In the genomic region with DNA sequence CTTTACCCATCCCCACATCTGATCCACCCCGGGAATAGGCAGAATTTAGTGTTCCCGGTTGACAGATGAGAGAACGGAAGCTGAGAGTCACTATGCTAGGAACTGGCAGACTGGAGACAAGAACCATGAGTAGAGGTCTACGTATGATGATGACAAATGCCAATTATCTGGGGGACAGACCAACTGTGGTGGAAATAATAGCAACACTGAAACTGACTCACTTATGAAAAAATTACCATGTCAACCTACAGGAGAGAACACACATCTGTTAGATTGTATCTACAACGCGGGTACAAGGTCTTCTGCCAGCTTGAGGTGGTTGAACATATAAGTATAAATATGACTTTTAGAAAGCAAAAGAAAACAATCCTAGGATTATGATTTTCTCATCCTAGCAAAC, we compare ENCODE assay signal across 16 cellular contexts. TPM values are rescaled to one million over a fixed set of nuclear protein-coding genes. Genes with fewer than 3 reads are reported as not detected.
DNase-seq lines count a peak whose midpoint lies in the region; ATAC-seq and TF ChIP-seq lines count a peak whose summit lies in the region.
"Had no signal": no experiment of that assay in that cellular context is flagged by ENCODE, and none has a peak within 500 bp of the region (broad histone marks: within the 10 kb centered on the region; RNA-seq: fewer than 3 reads in every experiment).

No MANE protein-coding gene starts in this region.

- DNase-seq in AG04450 (ENCODE audit: low read depth, low spot score), result no peak
- peak; percentile 92 for DNase-seq in GM23248
- DNase-seq in astrocyte of the hippocampus (ENCODE audit: low read depth, low spot score), result peak; percentile 64
- DNase-seq in left colon, result no peak
- no peak for DNase-seq in left lobe of liver (ENCODE audit: low spot score)
- DNase-seq in NCI-H1417 treated with DMSO at 0.1 percent for 48 hours (lab: John Stamatoyannopoulos, UW), result no peak
- DNase-seq in hippocampal formation (lab: John Stamatoyannopoulos, UW), result no peak
- DNase-seq: activated CD4-positive, alpha-beta T cell treated with anti-CD3 and anti-CD28 coated beads for 1 hour; activated gamma-delta T cell treated with Interleukin-2 at 50 U/mL for 16 hours; CD4-positive, alpha-beta T cell; naive thymus-derived CD8-positive, alpha-beta T cell; NCI-H2227 treated with DMSO at 0.1 percent for 48 hours; T-cell had no signal

- H3K36me3 ChIP-seq in GM23248 (ENCODE audit: low read depth) (peaks cover 78% of the 10 kb centered on the region), muscle layer of colon (ENCODE audit: insufficient read depth, low read length) (peaks cover 83% of the 10 kb centered on the region)

- H3K4me3 ChIP-seq in AG04450 (ENCODE audit: low read depth, low read length), result no peak overlapping the region
- peak overlapping the region; percentile 22 for H3K4me3 ChIP-seq in GM23248
- no peak overlapping the region for H3K4me3 ChIP-seq in muscle layer of colon (ENCODE audit: low read depth in 1 of 2, low read length in 2 of 2)

- peaks cover 63% of the 10 kb centered on the region for H3K4me1 ChIP-seq in GM23248 (ENCODE audit: insufficient read depth)
- peaks cover 13% of the 10 kb centered on the region for H3K4me1 ChIP-seq in muscle layer of colon (ENCODE audit: insufficient read depth, low read length)

- H3K9me3 ChIP-seq in AG04450 (ENCODE audit: control insufficient read depth, insufficient read depth, low read length) (no peaks in the 10 kb centered on the region), GM23248 (ENCODE audit: low read depth) (no peaks in the 10 kb centered on the region), muscle layer of colon (ENCODE audit: low read length) (no peaks in the 10 kb centered on the region)

- H3K27me3 ChIP-seq in AG04450 (ENCODE audit: control insufficient read depth, insufficient read depth, low read length) (no peaks in the 10 kb centered on the region), GM23248 (replicated peaks; ENCODE audit: insufficient read depth) (no peaks in the 10 kb centered on the region), muscle layer of colon (ENCODE audit: control insufficient read depth in 1 of 2, insufficient read depth in 2 of 2, low read length in 2 of 2) (no peaks in the 10 kb centered on the region)

- POLR2A ChIA-PET in AG04450 (lab: Yijun Ruan, JAX), result interaction anchor here (0.6 to 1.5 kb wide), 5 partner anchors 8 to 154 kb away, joined by 3 to 6 read pairs (median 5); no protein-coding TSS in a partner anchor

- peak overlapping the region; percentile 71 for H3K9ac ChIP-seq in GM23248
- H3K9ac ChIP-seq in muscle layer of colon (ENCODE audit: low read length), result no peak overlapping the region

- peaks cover 95% of the 10 kb centered on the region for H3F3A ChIP-seq in GM23248 (ENCODE audit: insufficient read depth)

- peak overlapping the region; percentile 62 for H3K4me2 ChIP-seq in GM23248 (ENCODE audit: unreplicated experiment)

- H4K20me1 ChIP-seq in GM23248 (ENCODE audit: insufficient read depth), result no peaks in the 10 kb centered on the region

- in situ Hi-C loops in GM23248 (cut with MboI), result no loop called here

- no peak overlapping the region for H2AFZ ChIP-seq in GM23248

- H3K27ac ChIP-seq in AG04450 (ENCODE audit: low read depth, low read length) (peak overlapping the region; percentile 25), GM23248 (peak overlapping the region; percentile 92), muscle layer of colon (ENCODE audit: low read depth, low read length) (peak overlapping the region; percentile 0)

- ATAC-seq in left colon (no peak), left lobe of liver (no peak)
- ATAC-seq: naive thymus-derived CD8-positive, alpha-beta T cell; T-cell had no signal

- no peak for TF ChIP-seq CTCF in AG04450 (IDR thresholded peaks at IDR 0.05; ENCODE audit: low read depth, low read length)

- intact Hi-C loops in left colon (cut with DNase I, micrococcal nuclease), result no loop called here

- CTCF ChIA-PET in AG04450 (lab: Charles Lee), result interaction anchor here (0.7 to 3.7 kb wide), 4 partner anchors 15 to 155 kb away, joined by 3 to 18 read pairs (median 12); no protein-coding TSS in a partner anchor

- no peaks in the 10 kb centered on the region for H3K9me2 ChIP-seq in GM23248 (ENCODE audit: insufficient read depth)

- WGBS in GM23248 (ENCODE audit: low coverage in 1 of 2, low lambda C conversion rate in 2 of 2, missing lambda C conversion rate in 2 of 2), 2 experiments, result 2 to 7% methylated on average over 6 of the region's 6 CpGs

- H3K79me2 ChIP-seq in GM23248 (ENCODE audit: insufficient read depth), result peaks cover 80% of the 10 kb centered on the region

RNA-seq across cellular contexts. Expression of gene SELPLG, which starts 15.4 kb away (rescaled TPM):
- polyA plus RNA-seq in AG04450 (2011; rRNA removed), result 6.1 and 9.8 TPM in 2 replicates
- polyA minus RNA-seq in AG04450 (2011; rRNA and poly(A)+ RNA removed), result 5.1 and 5.7 TPM in 2 replicates
- 4.4 and 6.1 TPM in 2 replicates for total RNA-seq in GM23248 (2014; rRNA removed; shearing (Covaris generic))
- 6.2 and 6.7 TPM in 2 replicates for polyA plus RNA-seq in GM23248 (2016; fragmentation: Nextera tagmentation; extraction: Ambion mirVana)
- total RNA-seq in left colon, result 1 to 10 TPM; 1.3 to 5.1 TPM
- total RNA-seq in left lobe of liver, result 2.4 TPM
- total RNA-seq: HT-29 had no signal

RNA-seq across cellular contexts. Expression of gene TMEM119, which starts 51.2 kb away (rescaled TPM):
- polyA plus RNA-seq in AG04450 (2011; rRNA removed) (60.3 and 67.0 TPM in 2 replicates), GM23248 (2016; fragmentation: Nextera tagmentation; extraction: Ambion mirVana) (55.5 and 58.1 TPM in 2 replicates)
- 50.7 and 57.9 TPM in 2 replicates for polyA minus RNA-seq in AG04450 (2011; rRNA and poly(A)+ RNA removed)
- total RNA-seq in GM23248 (2014; rRNA removed; shearing (Covaris generic)), result 58.6 and 93.2 TPM in 2 replicates
- total RNA-seq in left colon (1 to 10 TPM; 3.6 to 8.0 TPM), left lobe of liver (0.23 TPM)
- total RNA-seq: HT-29 had no signal
- polyA plus RNA-seq: keratinocyte had no signal

Comparison
In these comparisons a context has a peak if more than half of its experiments do, and no peak if none do; other contexts are left out.
1. DNase-seq: peak in GM23248 (single experiment) and astrocyte of the hippocampus (single experiment); none in AG04450 (single experiment), left colon (0 of 2), left lobe of liver (single experiment), NCI-H1417 treated with DMSO at 0.1 percent for 48 hours (single experiment) and hippocampal formation (0 of 2).
2. H3K27ac ChIP-seq: peak in every context shown above with its lines; median percentile 92 in GM23248; 25 in AG04450; 0 in muscle layer of colon.